Comparison of ENCODE assay signal across 19 cellular contexts in the genomic region with DNA sequence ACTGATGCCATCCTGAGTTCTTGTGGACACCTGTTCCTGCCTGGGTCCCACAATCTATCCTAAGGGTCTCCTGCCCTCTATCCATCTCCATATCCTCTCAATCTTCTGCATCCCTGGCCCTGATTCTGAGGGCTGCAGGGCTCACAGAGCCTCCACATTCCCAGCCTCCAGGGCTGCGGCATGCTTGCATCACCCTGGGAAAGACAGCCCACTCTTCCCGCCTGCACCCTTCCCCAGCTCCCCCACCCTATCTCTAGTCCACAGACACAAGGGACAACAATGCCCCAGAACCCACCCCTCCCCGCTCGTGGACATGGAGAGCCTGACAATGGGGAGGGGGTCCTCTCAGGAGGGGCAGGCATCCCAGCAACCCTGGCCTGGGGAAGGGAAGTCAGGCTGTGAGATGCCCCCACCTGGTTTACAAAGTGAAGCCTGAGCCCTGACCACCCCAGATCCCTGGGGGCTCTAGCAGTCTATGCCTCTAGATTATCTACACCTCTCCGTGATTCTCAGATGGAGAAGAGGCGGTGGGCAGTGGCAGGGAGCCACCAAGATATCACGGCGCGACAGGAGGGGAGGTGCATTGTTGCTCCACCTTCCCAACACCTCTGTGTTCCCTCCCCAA. TPM values are rescaled to one million over a fixed set of nuclear protein-coding genes. Genes with fewer than 3 reads are reported as not detected.
A peak's percentile ranks its signal among the peaks of the same experiment; 100 is the strongest.
DNase-seq lines count a peak whose midpoint lies in the region; ATAC-seq, FAIRE-seq and TF ChIP-seq lines count a peak whose summit lies in the region.
"Had no signal": no experiment of that assay in that cellular context is flagged by ENCODE, and none has a peak within 500 bp of the region (broad histone marks: within the 10 kb centered on the region; RNA-seq: fewer than 3 reads in every experiment).

No MANE protein-coding gene starts in this region.

- intact Hi-C loops in heart left ventricle (cut with DNase I) (no loop called here), left ventricle myocardium superior (cut with micrococcal nuclease) (no loop called here), K562 (cut with micrococcal nuclease) (no loop called here)
- intact Hi-C loops in activated T-helper 2 cell treated with anti-CD3 and anti-CD28 coated beads, Interferon-gamma antibody, Interleukin-2, Interleukin-4, amounts not matched to agents 10 μg/mL and 5 μg/mL and 100 μg/mL, durations not matched to agents 14 hours and 24 hours and 36 hours (cut with micrococcal nuclease): no loop called here

- WGBS in heart left ventricle, 4 donors: 92 to 94% (median 94%) methylated on average over 7 to 9 of the region's 9 CpGs
- 13% methylated on average over 7 of the region's 9 CpGs for WGBS in K562 (ENCODE audit: insufficient coverage, low coverage, missing lambda C conversion rate)
- 90 to 100% methylated on average over 2 to 8 of the region's 9 CpGs for WGBS in mesodermal cell (ENCODE audit: insufficient coverage in 2 of 2), 2 experiments
- 81 to 86% methylated on average over 7 to 9 of the region's 9 CpGs for WGBS in tibial nerve, 2 donors

- H3K9me3 ChIP-seq in heart left ventricle: no peaks in the 10 kb centered on the region
- H3K9me3 ChIP-seq in K562 (replicated peaks; ENCODE audit: control insufficient read depth, insufficient read depth, low read depth, low read length): no peaks in the 10 kb centered on the region
- H3K9me3 ChIP-seq in mesodermal cell (ENCODE audit: control insufficient read depth, low read length): no peaks in the 10 kb centered on the region
- no peaks in the 10 kb centered on the region for H3K9me3 ChIP-seq in tibial nerve
- H3K9me3 ChIP-seq: MG63, testis had no signal

- peaks cover 7% of the 10 kb centered on the region for H3K4me1 Mint-ChIP-seq in activated T-helper 2 cell treated with anti-CD3 and anti-CD28 coated beads, Interferon-gamma antibody, Interleukin-2, Interleukin-4, amounts not matched to agents 10 μg/mL and 5 μg/mL and 100 μg/mL, durations not matched to agents 14 hours and 24 hours and 36 hours (ENCODE audit: low read depth)

- no peaks in the 10 kb centered on the region for H3K27me3 ChIP-seq in heart left ventricle
- H3K27me3 ChIP-seq in K562 (ENCODE audit: control insufficient read depth in 2 of 2, insufficient read depth in 2 of 2, low read length in 2 of 2): no peaks in the 10 kb centered on the region; a peak in 1 of 5 replicates
- H3K27me3 ChIP-seq in tibial nerve: no peaks in the 10 kb centered on the region
- H3K27me3 ChIP-seq: MG63, testis had no signal

- H3K27ac ChIP-seq in heart left ventricle: peak overlapping the region; percentile 4 to 76 (median 61)
- no peak overlapping the region for H3K27ac ChIP-seq in K562 (ENCODE audit: extremely low read depth, low read depth, low read length)
- H3K27ac ChIP-seq in mesodermal cell (ENCODE audit: low read depth, low read length, severe bottlenecking): peak overlapping the region; percentile 26
- H3K27ac ChIP-seq in tibial nerve: peak overlapping the region in 3 of 4 donors; percentile 29 to 76 (median 74)

- H3K9me1 ChIP-seq in K562 (ENCODE audit: control insufficient read depth, insufficient read depth, low read length): no peaks in the 10 kb centered on the region

- no peak for TF ChIP-seq POLR2A in heart left ventricle (IDR thresholded peaks at IDR 0.05)
- TF ChIP-seq POLR2A in K562 (conservative IDR thresholded peaks at IDR 0.05): no peak
- TF ChIP-seq POLR2A in tibial nerve (IDR thresholded peaks at IDR 0.05): no peak

- no peak overlapping the region for H3K27ac Mint-ChIP-seq in activated T-helper 2 cell treated with anti-CD3 and anti-CD28 coated beads, Interferon-gamma antibody, Interleukin-2, Interleukin-4, amounts not matched to agents 10 μg/mL and 5 μg/mL and 100 μg/mL, durations not matched to agents 14 hours and 24 hours and 36 hours
- H3K27ac Mint-ChIP-seq: activated CD4-positive, alpha-beta T cell treated with anti-CD3 and anti-CD28 coated beads, Interleukin-2, amount 10 ng/mL, durations not matched to agents 7 days and 5 days had no signal

- H2AFZ ChIP-seq in K562 (ENCODE audit: low read depth, low read length): no peak overlapping the region

- H4K20me1 ChIP-seq in K562 (replicated peaks; ENCODE audit: control insufficient read depth, insufficient read depth, low read length): no peaks in the 10 kb centered on the region

- H3K4me2 ChIP-seq in K562 (ENCODE audit: insufficient read depth, low read length): 0 out of 2 replicates have a peak overlapping the region, but pooled peaks have one; percentile 17

- H3K4me1 ChIP-seq in heart left ventricle: peaks cover 13 to 70% (median 52%) of the 10 kb centered on the region in 12 donors
- H3K4me1 ChIP-seq in K562 (replicated peaks in 1 of 2; ENCODE audit: control insufficient read depth in 2 of 2, insufficient read depth in 2 of 2, low read length in 2 of 2): peaks cover 0 to 17% of the 10 kb centered on the region in 2 experiments; a peak in 4 of 5 replicates
- peaks cover 12% of the 10 kb centered on the region for H3K4me1 ChIP-seq in mesodermal cell (ENCODE audit: control insufficient read depth, insufficient read depth, low read length, poor library complexity, severe bottlenecking)
- H3K4me1 ChIP-seq in tibial nerve: peaks cover 0 to 52% (median 21%) of the 10 kb centered on the region in 4 donors

- peaks cover 8% of the 10 kb centered on the region for H3K27me3 Mint-ChIP-seq in activated T-helper 2 cell treated with anti-CD3 and anti-CD28 coated beads, Interferon-gamma antibody, Interleukin-2, Interleukin-4, amounts not matched to agents 10 μg/mL and 5 μg/mL and 100 μg/mL, durations not matched to agents 14 hours and 24 hours and 36 hours (ENCODE audit: low read depth)
- H3K27me3 Mint-ChIP-seq: activated CD4-positive, alpha-beta T cell treated with anti-CD3 and anti-CD28 coated beads, Interleukin-2, amount 10 ng/mL, durations not matched to agents 7 days and 5 days; T-cell had no signal

- peak overlapping the region in 1 of 2 experiments; percentile 35; a peak in 1 of 4 replicates for H3K9ac ChIP-seq in K562 (ENCODE audit: insufficient read depth in 1 of 2, low read depth in 2 of 2, low read length in 2 of 2)

- DNase-seq in heart left ventricle: peak in 3 of 5 donors; percentile 25 to 48 (median 27)
- DNase-seq in left ventricle myocardium superior: no peak
- DNase-seq in K562 (ENCODE audit: extremely low read depth in 1 of 4, low spot score in 3 of 4): no peak
- DNase-seq in tibial nerve (ENCODE audit: low spot score in 2 of 2): no peak
- no peak for DNase-seq in activated CD4-positive, alpha-beta T cell treated with anti-CD3 and anti-CD28 coated beads, Interleukin-2, amount 50 U/mL, for 48 hours
- no peak for DNase-seq in activated T-helper 2 cell treated with anti-CD3 and anti-CD28 coated beads, Interferon-gamma antibody, Interleukin-2, Interleukin-4, amounts not matched to agents 10 μg/mL and 5 μg/mL and 100 μg/mL, durations not matched to agents 14 hours and 24 hours and 36 hours (ENCODE audit: low spot score)
- DNase-seq: ACHN; activated CD4-positive, alpha-beta T cell treated with anti-CD3 and anti-CD28 coated beads, Interleukin-2, amount 10 ng/mL, durations not matched to agents 7 days and 5 days; activated CD8-positive, alpha-beta memory T cell treated with anti-CD3 and anti-CD28 coated beads, Interleukin-2, amount 50 U/mL, for 48 hours; activated naive CD4-positive, alpha-beta T cell; cerebellar nuclear complex; MG63; NCI-H1694 treated with DMSO at 0.1 percent for 48 hours; T-cell; testis had no signal

- BruUV-seq in K562 (replicated peaks; lab: Mats Ljungman, UMichigan): no TSS peak

- no peak for TF ChIP-seq EP300 in K562 (IDR thresholded peaks at IDR 0.05; ENCODE audit: low read length)
- TF ChIP-seq EP300 in tibial nerve (IDR thresholded peaks at IDR 0.05): no peak

- H3K79me2 ChIP-seq in K562 (ENCODE audit: control insufficient read depth, insufficient read depth, low read length): no peaks in the 10 kb centered on the region

- in situ Hi-C loops in K562 (cut with MboI): no loop called here

- H3K36me3 ChIP-seq in heart left ventricle (peaks cover 0 to 5% (median 0%) of the 10 kb centered on the region in 9 donors), K562 (ENCODE audit: control insufficient read depth, insufficient read depth, low read length) (no peaks in the 10 kb centered on the region), mesodermal cell (ENCODE audit: control insufficient read depth, insufficient read depth, low read length) (no peaks in the 10 kb centered on the region), tibial nerve (peaks cover 0 to 19% (median 0%) of the 10 kb centered on the region in 3 donors)
- H3K36me3 ChIP-seq: MG63 had no signal

- no peak for FAIRE-seq in K562 (lab: Jason Lieb, UNC)

- H3K4me3 ChIP-seq in heart left ventricle (no peak overlapping the region), K562 (no peak overlapping the region), mesodermal cell (ENCODE audit: extremely low read depth, insufficient read depth, low read length, poor library complexity, severe bottlenecking) (no peak overlapping the region), tibial nerve (no peak overlapping the region)
- H3K4me3 ChIP-seq: MG63, testis had no signal

- no peak for ATAC-seq in heart left ventricle
- ATAC-seq in left ventricle myocardium superior: no peak
- ATAC-seq in K562: no peak
- ATAC-seq in GM18909 (IDR thresholded peaks at IDR 0.05; ENCODE audit: poor library complexity, unreplicated experiment): no peak
- ATAC-seq: stimulated activated effector memory CD8-positive, alpha-beta T cell treated with anti-CD3 and anti-CD28 coated beads, Interleukin-12 subunit alpha, Interleukin-12 subunit beta, amount 100 ng/mL, for 72 hours; T-cell had no signal

- H3K4me3 Mint-ChIP-seq in activated T-helper 2 cell treated with anti-CD3 and anti-CD28 coated beads, Interferon-gamma antibody, Interleukin-2, Interleukin-4, amounts not matched to agents 10 μg/mL and 5 μg/mL and 100 μg/mL, durations not matched to agents 14 hours and 24 hours and 36 hours (ENCODE audit: low read depth): no peak overlapping the region
- H3K4me3 Mint-ChIP-seq: activated CD4-positive, alpha-beta T cell treated with anti-CD3 and anti-CD28 coated beads, Interleukin-2, amount 10 ng/mL, durations not matched to agents 7 days and 5 days; stimulated activated effector memory CD8-positive, alpha-beta T cell treated with anti-CD3 and anti-CD28 coated beads, Interleukin-12 subunit alpha, Interleukin-12 subunit beta, amount 100 ng/mL, for 72 hours; T-cell had no signal

- TF ChIP-seq CTCF in heart left ventricle (IDR thresholded peaks at IDR 0.05) (no peak), K562 (IDR thresholded peaks at IDR 0.05 in 2 of 3, conservative IDR thresholded peaks at IDR 0.05 in 1 of 3; ENCODE audit: insufficient read depth in 2 of 3, low read depth in 1 of 3, low read length in 3 of 3) (no peak), tibial nerve (IDR thresholded peaks at IDR 0.05) (no peak)

- H3K36me3 Mint-ChIP-seq in activated T-helper 2 cell treated with anti-CD3 and anti-CD28 coated beads, Interferon-gamma antibody, Interleukin-2, Interleukin-4, amounts not matched to agents 10 μg/mL and 5 μg/mL and 100 μg/mL, durations not matched to agents 14 hours and 24 hours and 36 hours (ENCODE audit: low read depth): no peaks in the 10 kb centered on the region
- H3K36me3 Mint-ChIP-seq: stimulated activated effector memory CD8-positive, alpha-beta T cell treated with anti-CD3 and anti-CD28 coated beads, Interleukin-12 subunit alpha, Interleukin-12 subunit beta, amount 100 ng/mL, for 72 hours; T-cell had no signal

- H3K9me3 Mint-ChIP-seq in activated T-helper 2 cell treated with anti-CD3 and anti-CD28 coated beads, Interferon-gamma antibody, Interleukin-2, Interleukin-4, amounts not matched to agents 10 μg/mL and 5 μg/mL and 100 μg/mL, durations not matched to agents 14 hours and 24 hours and 36 hours: no peaks in the 10 kb centered on the region
- H3K9me3 Mint-ChIP-seq: activated CD4-positive, alpha-beta T cell treated with anti-CD3 and anti-CD28 coated beads, Interleukin-2, amount 10 ng/mL, durations not matched to agents 7 days and 5 days; stimulated activated effector memory CD8-positive, alpha-beta T cell treated with anti-CD3 and anti-CD28 coated beads, Interleukin-12 subunit alpha, Interleukin-12 subunit beta, amount 100 ng/mL, for 72 hours; T-cell had no signal

- POLR2A ChIA-PET in K562 (lab: Yijun Ruan, JAX): interaction anchor here (0.6 kb wide), 1 partner anchor 22 kb away, joined by 3 read pairs; no protein-coding TSS in a partner anchor

- CTCF ChIA-PET in K562 (lab: Yijun Ruan, JAX; ENCODE audit: low intra/inter-chr PET ratio): no interaction called here

- TF ChIP-seq RAD21 in K562 (CRISPR knock-in tag; conservative IDR thresholded peaks at IDR 0.05 in 1 of 2, IDR thresholded peaks at IDR 0.05 in 1 of 2): no peak

RNA-seq across cellular contexts. Expression of a gene that starts 10.3 kb away (rescaled TPM):
- 10 to 100 TPM; 13.4 to 29.0 (median 14.4) TPM for total RNA-seq in heart left ventricle
- 10 to 100 TPM; 11.4 to 19.6 TPM for polyA plus RNA-seq in heart left ventricle
- total RNA-seq in left ventricle myocardium superior: 9.1 TPM
- total RNA-seq in K562 (2011; cell fraction: chromatin; rRNA removed; ENCODE audit: low replicate concordance): 0.16 TPM in 1 of 2 replicates, not detected in the other
- total RNA-seq in K562 (2011; cell fraction: nucleolus; rRNA removed): 0.13 and 0.33 TPM in 2 replicates
- 0.29 TPM in 1 of 2 replicates, not detected in the other for total RNA-seq in K562 (2011; cell fraction: nucleoplasm; rRNA removed)
- 0.04 and 0.05 TPM in 2 replicates for total RNA-seq in K562 (2014; rRNA removed)
- total RNA-seq in K562 (2014; rRNA removed; fragmentation: Illumina TruSeq; extraction: Trizol): not detected in 2 replicates
- 0.04 and 0.11 TPM in 2 replicates for total RNA-seq in K562 (2015; rRNA removed; fragmentation: Illumina TruSeq; extraction: Trizol)
- 0.07 TPM in 1 of 2 replicates, not detected in the other for total RNA-seq in K562 (2021)
- 0.11 TPM in 1 of 2 replicates, not detected in the other for polyA plus RNA-seq in K562 (2011; rRNA removed)
- 0.06 TPM in 1 of 2 replicates, not detected in the other for polyA plus RNA-seq in K562 (2011; cell fraction: cytosol; rRNA removed)
- polyA plus RNA-seq in K562 (2011; cell fraction: nucleus; rRNA removed): 0.10 and 0.23 TPM in 2 replicates
- 0.03 and 0.04 TPM in 2 replicates for polyA plus RNA-seq in K562 (2012)
- polyA plus RNA-seq in K562 (2014; fragmentation: Illumina TruSeq; extraction: Trizol): 0.04 TPM in 1 of 2 replicates, not detected in the other
- not detected for polyA plus RNA-seq in K562 (2014; fragmentation: Nextera tagmentation; extraction: Ambion mirVana)
- not detected in 2 replicates for polyA plus RNA-seq in K562 (2014; rRNA removed)
- polyA minus RNA-seq in K562 (2011; rRNA and poly(A)+ RNA removed): not detected in 2 replicates
- polyA minus RNA-seq in K562 (2011; cell fraction: cytosol; rRNA and poly(A)+ RNA removed): not detected in 2 replicates
- 0.13 and 0.22 TPM in 2 replicates for polyA minus RNA-seq in K562 (2011; cell fraction: nucleus; rRNA and poly(A)+ RNA removed)
- 24.5 TPM for polyA plus RNA-seq in mesodermal cell (2013, experiment 1 of 2)
- polyA plus RNA-seq in mesodermal cell (2013, experiment 2 of 2): 16.1 TPM
- total RNA-seq in tibial nerve: 10 to 100 TPM; 11.5 to 67.5 (median 32.7) TPM
- 0.30 and 0.32 TPM in 2 replicates for total RNA-seq in activated T-helper 2 cell treated with anti-CD3 and anti-CD28 coated beads, Interferon-gamma antibody, Interleukin-2, Interleukin-4, amounts not matched to agents 10 μg/mL and 5 μg/mL and 100 μg/mL, durations not matched to agents 14 hours and 24 hours and 36 hours
- total RNA-seq: osteoblast had no signal

RNA-seq across cellular contexts. Expression of a gene that starts 19.2 kb away (rescaled TPM):
- total RNA-seq in heart left ventricle (over 10,000 TPM in 2 of 9 donors, 1,000 to 10,000 TPM in 7; 4,301 to 15,255 (median 8,364) TPM), left ventricle myocardium superior (8,945 TPM), K562 (2014; rRNA removed) (0.53 TPM in 1 of 2 replicates, not detected in the other), K562 (2014; rRNA removed; fragmentation: Illumina TruSeq; extraction: Trizol) (not detected in 2 replicates), K562 (2015; rRNA removed; fragmentation: Illumina TruSeq; extraction: Trizol) (not detected in 2 replicates), K562 (2021) (0.47 TPM in 1 of 2 replicates, not detected in the other), tibial nerve (100 to 1,000 TPM; 235 to 624 (median 535) TPM)
- polyA plus RNA-seq in heart left ventricle (over 10,000 TPM in 1 of 2 donors, 1,000 to 10,000 TPM in 1; 6,829 to 20,003 TPM), K562 (2011; rRNA removed) (0.42 and 1.1 TPM in 2 replicates), K562 (2014; fragmentation: Illumina TruSeq; extraction: Trizol) (0.85 TPM in 1 of 2 replicates, not detected in the other), K562 (2014; fragmentation: Nextera tagmentation; extraction: Ambion mirVana) (under 1 TPM; 0.08 to 0.27 TPM), K562 (2014; rRNA removed) (0.78 TPM in 1 of 2 replicates, not detected in the other)
- total RNA-seq in K562 (2011; cell fraction: chromatin; rRNA removed; ENCODE audit: low replicate concordance): 0.65 TPM in 1 of 2 replicates, not detected in the other
- 1.0 and 1.3 TPM in 2 replicates for total RNA-seq in K562 (2011; cell fraction: nucleolus; rRNA removed)
- 2.7 TPM in 1 of 2 replicates, not detected in the other for total RNA-seq in K562 (2011; cell fraction: nucleoplasm; rRNA removed)
- polyA plus RNA-seq in K562 (2011; cell fraction: cytosol; rRNA removed): 0.60 and 1.6 TPM in 2 replicates
- polyA plus RNA-seq in K562 (2011; cell fraction: nucleus; rRNA removed): 3.3 and 6.2 TPM in 2 replicates
- 0.12 and 0.65 TPM in 2 replicates for polyA plus RNA-seq in K562 (2012)
- polyA minus RNA-seq in K562 (2011; rRNA and poly(A)+ RNA removed): 0.42 and 1.4 TPM in 2 replicates
- polyA minus RNA-seq in K562 (2011; cell fraction: cytosol; rRNA and poly(A)+ RNA removed): not detected in 2 replicates
- polyA minus RNA-seq in K562 (2011; cell fraction: nucleus; rRNA and poly(A)+ RNA removed): 0.44 TPM in 1 of 2 replicates, not detected in the other
- 12.7 TPM for polyA plus RNA-seq in mesodermal cell (2013, experiment 1 of 2)
- polyA plus RNA-seq in mesodermal cell (2013, experiment 2 of 2): 15.9 TPM
- 0.34 and 0.46 TPM in 2 replicates for total RNA-seq in activated T-helper 2 cell treated with anti-CD3 and anti-CD28 coated beads, Interferon-gamma antibody, Interleukin-2, Interleukin-4, amounts not matched to agents 10 μg/mL and 5 μg/mL and 100 μg/mL, durations not matched to agents 14 hours and 24 hours and 36 hours

RNA-seq across cellular contexts. Expression of a gene that starts 20.8 kb away (rescaled TPM):
- total RNA-seq in heart left ventricle: 10 to 100 TPM; 29.5 to 56.2 (median 43.9) TPM
- polyA plus RNA-seq in heart left ventricle: 10 to 100 TPM; 28.8 to 30.2 TPM
- 48.3 TPM for total RNA-seq in left ventricle myocardium superior
- total RNA-seq in K562 (2011; cell fraction: chromatin; rRNA removed; ENCODE audit: low replicate concordance): 205 and 431 TPM in 2 replicates
- total RNA-seq in K562 (2011; cell fraction: nucleolus; rRNA removed): 200 and 220 TPM in 2 replicates
- 158 and 172 TPM in 2 replicates for total RNA-seq in K562 (2011; cell fraction: nucleoplasm; rRNA removed)
- total RNA-seq in K562 (2014; rRNA removed): 27.9 and 35.9 TPM in 2 replicates
- 13.9 and 16.1 TPM in 2 replicates for total RNA-seq in K562 (2014; rRNA removed; fragmentation: Illumina TruSeq; extraction: Trizol)
- total RNA-seq in K562 (2015; rRNA removed; fragmentation: Illumina TruSeq; extraction: Trizol): 20.7 and 22.2 TPM in 2 replicates
- 36.9 and 43.5 TPM in 2 replicates for total RNA-seq in K562 (2021)
- 34.6 and 52.5 TPM in 2 replicates for polyA plus RNA-seq in K562 (2011; rRNA removed)
- polyA plus RNA-seq in K562 (2011; cell fraction: cytosol; rRNA removed): 31.2 and 33.2 TPM in 2 replicates
- polyA plus RNA-seq in K562 (2011; cell fraction: nucleus; rRNA removed): 303 and 415 TPM in 2 replicates
- polyA plus RNA-seq in K562 (2012): 28.8 and 58.0 TPM in 2 replicates
- 23.4 and 28.3 TPM in 2 replicates for polyA plus RNA-seq in K562 (2014; fragmentation: Illumina TruSeq; extraction: Trizol)
- under 1 TPM; 0.44 to 0.80 TPM for polyA plus RNA-seq in K562 (2014; fragmentation: Nextera tagmentation; extraction: Ambion mirVana)
- 37.5 and 42.4 TPM in 2 replicates for polyA plus RNA-seq in K562 (2014; rRNA removed)
- 35.4 and 47.8 TPM in 2 replicates for polyA minus RNA-seq in K562 (2011; rRNA and poly(A)+ RNA removed)
- 23.4 and 31.6 TPM in 2 replicates for polyA minus RNA-seq in K562 (2011; cell fraction: cytosol; rRNA and poly(A)+ RNA removed)
- 68.9 and 75.8 TPM in 2 replicates for polyA minus RNA-seq in K562 (2011; cell fraction: nucleus; rRNA and poly(A)+ RNA removed)
- 128 TPM for polyA plus RNA-seq in mesodermal cell (2013, experiment 1 of 2)
- 101 TPM for polyA plus RNA-seq in mesodermal cell (2013, experiment 2 of 2)
- total RNA-seq in tibial nerve: 100 to 1,000 TPM; 192 to 305 (median 232) TPM
- total RNA-seq in activated T-helper 2 cell treated with anti-CD3 and anti-CD28 coated beads, Interferon-gamma antibody, Interleukin-2, Interleukin-4, amounts not matched to agents 10 μg/mL and 5 μg/mL and 100 μg/mL, durations not matched to agents 14 hours and 24 hours and 36 hours: 70.0 and 73.4 TPM in 2 replicates

RNA-seq across cellular contexts. Expression of a gene that starts 24.1 kb away (rescaled TPM):
- total RNA-seq in heart left ventricle: 10 to 100 TPM; 10.8 to 27.6 (median 16.4) TPM
- polyA plus RNA-seq in heart left ventricle: 1 to 10 TPM; 4.0 to 4.2 TPM
- total RNA-seq in left ventricle myocardium superior: 13.1 TPM
- 31.9 and 35.6 TPM in 2 replicates for total RNA-seq in K562 (2011; cell fraction: chromatin; rRNA removed; ENCODE audit: low replicate concordance)
- total RNA-seq in K562 (2011; cell fraction: nucleolus; rRNA removed): 25.5 and 28.0 TPM in 2 replicates
- total RNA-seq in K562 (2011; cell fraction: nucleoplasm; rRNA removed): 20.6 and 25.9 TPM in 2 replicates
- 16.8 and 21.5 TPM in 2 replicates for total RNA-seq in K562 (2014; rRNA removed)
- total RNA-seq in K562 (2014; rRNA removed; fragmentation: Illumina TruSeq; extraction: Trizol): 12.7 and 18.0 TPM in 2 replicates
- total RNA-seq in K562 (2015; rRNA removed; fragmentation: Illumina TruSeq; extraction: Trizol): 19.0 and 20.2 TPM in 2 replicates
- 16.7 and 19.5 TPM in 2 replicates for total RNA-seq in K562 (2021)
- polyA plus RNA-seq in K562 (2011; rRNA removed): 27.5 and 28.3 TPM in 2 replicates
- polyA plus RNA-seq in K562 (2011; cell fraction: cytosol; rRNA removed): 10.7 and 16.3 TPM in 2 replicates
- 33.0 and 39.3 TPM in 2 replicates for polyA plus RNA-seq in K562 (2011; cell fraction: nucleus; rRNA removed)
- 14.0 and 20.6 TPM in 2 replicates for polyA plus RNA-seq in K562 (2012)
- 18.3 and 18.4 TPM in 2 replicates for polyA plus RNA-seq in K562 (2014; fragmentation: Illumina TruSeq; extraction: Trizol)
- polyA plus RNA-seq in K562 (2014; fragmentation: Nextera tagmentation; extraction: Ambion mirVana): 1 to 10 TPM; 2.4 to 4.1 TPM
- polyA plus RNA-seq in K562 (2014; rRNA removed): 28.7 and 29.1 TPM in 2 replicates
- polyA minus RNA-seq in K562 (2011; rRNA and poly(A)+ RNA removed): 17.5 and 19.1 TPM in 2 replicates
- polyA minus RNA-seq in K562 (2011; cell fraction: cytosol; rRNA and poly(A)+ RNA removed): 7.0 and 9.6 TPM in 2 replicates
- 13.9 and 14.5 TPM in 2 replicates for polyA minus RNA-seq in K562 (2011; cell fraction: nucleus; rRNA and poly(A)+ RNA removed)
- 10.6 TPM for polyA plus RNA-seq in mesodermal cell (2013, experiment 1 of 2)
- 12.2 TPM for polyA plus RNA-seq in mesodermal cell (2013, experiment 2 of 2)
- total RNA-seq in tibial nerve: 10 to 100 TPM in 2 of 4 donors, 1 to 10 TPM in 2; 7.2 to 23.5 (median 12.1) TPM
- 11.5 and 12.5 TPM in 2 replicates for total RNA-seq in activated T-helper 2 cell treated with anti-CD3 and anti-CD28 coated beads, Interferon-gamma antibody, Interleukin-2, Interleukin-4, amounts not matched to agents 10 μg/mL and 5 μg/mL and 100 μg/mL, durations not matched to agents 14 hours and 24 hours and 36 hours

RNA-seq across cellular contexts. Expression of a gene that starts 24.8 kb away (rescaled TPM):
- total RNA-seq in heart left ventricle (10 to 100 TPM; 50.0 to 75.9 (median 55.1) TPM), left ventricle myocardium superior (57.9 TPM), K562 (2014; rRNA removed) (60.4 and 69.1 TPM in 2 replicates), K562 (2014; rRNA removed; fragmentation: Illumina TruSeq; extraction: Trizol) (21.6 and 25.8 TPM in 2 replicates), K562 (2015; rRNA removed; fragmentation: Illumina TruSeq; extraction: Trizol) (35.4 and 37.5 TPM in 2 replicates), K562 (2021) (64.9 and 66.6 TPM in 2 replicates), tibial nerve (10 to 100 TPM; 39.1 to 77.7 (median 64.5) TPM)
- polyA plus RNA-seq in heart left ventricle (10 to 100 TPM; 40.3 to 78.9 TPM), K562 (2011; rRNA removed) (51.8 and 56.1 TPM in 2 replicates), K562 (2014; fragmentation: Illumina TruSeq; extraction: Trizol) (37.5 and 48.7 TPM in 2 replicates), K562 (2014; fragmentation: Nextera tagmentation; extraction: Ambion mirVana) (1 to 10 TPM; 3.4 to 5.4 TPM), K562 (2014; rRNA removed) (42.5 and 47.8 TPM in 2 replicates)
- 67.6 and 158 TPM in 2 replicates for total RNA-seq in K562 (2011; cell fraction: chromatin; rRNA removed; ENCODE audit: low replicate concordance)
- total RNA-seq in K562 (2011; cell fraction: nucleolus; rRNA removed): 94.0 and 97.9 TPM in 2 replicates
- 61.2 and 63.2 TPM in 2 replicates for total RNA-seq in K562 (2011; cell fraction: nucleoplasm; rRNA removed)
- 55.1 and 78.1 TPM in 2 replicates for polyA plus RNA-seq in K562 (2011; cell fraction: cytosol; rRNA removed)
- 152 and 164 TPM in 2 replicates for polyA plus RNA-seq in K562 (2011; cell fraction: nucleus; rRNA removed)
- 55.2 and 58.8 TPM in 2 replicates for polyA plus RNA-seq in K562 (2012)
- polyA minus RNA-seq in K562 (2011; rRNA and poly(A)+ RNA removed): 34.0 and 46.9 TPM in 2 replicates
- polyA minus RNA-seq in K562 (2011; cell fraction: cytosol; rRNA and poly(A)+ RNA removed): 28.6 and 32.7 TPM in 2 replicates
- polyA minus RNA-seq in K562 (2011; cell fraction: nucleus; rRNA and poly(A)+ RNA removed): 43.1 and 47.4 TPM in 2 replicates
- 77.0 TPM for polyA plus RNA-seq in mesodermal cell (2013, experiment 1 of 2)
- polyA plus RNA-seq in mesodermal cell (2013, experiment 2 of 2): 66.7 TPM
- total RNA-seq in activated T-helper 2 cell treated with anti-CD3 and anti-CD28 coated beads, Interferon-gamma antibody, Interleukin-2, Interleukin-4, amounts not matched to agents 10 μg/mL and 5 μg/mL and 100 μg/mL, durations not matched to agents 14 hours and 24 hours and 36 hours: 106 and 108 TPM in 2 replicates

Comparison
In these comparisons a context has a peak if more than half of its experiments do, and no peak if none do; other contexts are left out.
1. DNase-seq: peak in heart left ventricle (3 of 5); none in left ventricle myocardium superior (single experiment), K562 (0 of 4), tibial nerve (0 of 2), activated CD4-positive, alpha-beta T cell treated with anti-CD3 and anti-CD28 coated beads, Interleukin-2, amount 50 U/mL, for 48 hours (0 of 2) and activated T-helper 2 cell treated with anti-CD3 and anti-CD28 coated beads, Interferon-gamma antibody, Interleukin-2, Interleukin-4, amounts not matched to agents 10 μg/mL and 5 μg/mL and 100 μg/mL, durations not matched to agents 14 hours and 24 hours and 36 hours (single experiment).
2. RNA of a gene that starts 19.2 kb away (total RNA-seq): 8,945 TPM in left ventricle myocardium superior (single experiment), 4,301 to 15,255 TPM in heart left ventricle and 235 to 624 TPM in tibial nerve; 0.34 to 0.46 TPM in activated T-helper 2 cell treated with anti-CD3 and anti-CD28 coated beads, Interferon-gamma antibody, Interleukin-2, Interleukin-4, amounts not matched to agents 10 μg/mL and 5 μg/mL and 100 μg/mL, durations not matched to agents 14 hours and 24 hours and 36 hours and 0.47 to 2.7 TPM in K562; every median in the first group is over 10 times any median in the second.